In genomic region chr10:30825022-30825421, GRCh38 we compare ENCODE assay signal across 24 cellular contexts.
A peak's percentile ranks its signal among the peaks of the same experiment; 100 is the strongest.
DNase-seq lines count a peak whose midpoint lies in the region; ATAC-seq, FAIRE-seq and TF ChIP-seq lines count a peak whose summit lies in the region.
"Had no signal": no experiment of that assay in that cellular context is flagged by ENCODE, and none has a peak within 500 bp of the region (broad histone marks: within the 10 kb centered on the region; RNA-seq: fewer than 3 reads in every experiment).

No MANE protein-coding gene starts in this region.

- H2AFZ ChIP-seq in H1 (ENCODE audit: low read length), result no peak overlapping the region
- no peak overlapping the region for H2AFZ ChIP-seq in SK-N-SH (ENCODE audit: low read depth)

- H4K91ac ChIP-seq in H1 (replicated peaks; ENCODE audit: insufficient read length, low read length), result no peak overlapping the region

- no peak overlapping the region for H2BK5ac ChIP-seq in H1 (ENCODE audit: low read depth, low read length)

- TF ChIP-seq EP300 in H1 (IDR thresholded peaks at IDR 0.05; ENCODE audit: borderline replicate concordance in 1 of 2, low read depth in 2 of 2, low read length in 2 of 2) (no peak), sigmoid colon (IDR thresholded peaks at IDR 0.05) (no peak), SK-N-SH (IDR thresholded peaks at IDR 0.05; ENCODE audit: borderline replicate concordance in 1 of 2, low read depth in 1 of 2, low read length in 1 of 2) (no peak)

- H4K20me1 ChIP-seq in H1 (replicated peaks in 1 of 2; ENCODE audit: control insufficient read depth in 1 of 2, insufficient read depth in 2 of 2, low read length in 2 of 2) (no peaks in the 10 kb centered on the region), SK-N-SH (ENCODE audit: insufficient read depth) (no peaks in the 10 kb centered on the region)
- H4K20me1 ChIP-seq: BLaER1 treated with 17β-estradiol and CSF1 and Interleukin-3, amounts not matched to agents 10 nM and 100 nM had no signal

- peak overlapping the region; percentile 27; the same call in 1 of the 2 replicates for H2BK20ac ChIP-seq in H1 (ENCODE audit: low read length)

- H2BK12ac ChIP-seq in H1 (ENCODE audit: low read depth, low read length), result no peak overlapping the region

- no peak overlapping the region for H2BK120ac ChIP-seq in H1 (replicated peaks; ENCODE audit: low read depth, low read length)

- no peak overlapping the region for H3K56ac ChIP-seq in H1 (replicated peaks; ENCODE audit: insufficient read length, low read depth, low read length)

- H3K4me2 ChIP-seq in H1 (ENCODE audit: insufficient read depth in 1 of 2, low read depth in 2 of 2, low read length in 2 of 2), result no peak overlapping the region
- no peak overlapping the region for H3K4me2 ChIP-seq in SK-N-SH
- H3K4me2 ChIP-seq: A549; BLaER1 treated with 17β-estradiol and CSF1 and Interleukin-3, amounts not matched to agents 10 nM and 100 nM had no signal

- no peaks in the 10 kb centered on the region for H3K23me2 ChIP-seq in H1 (ENCODE audit: low read depth, low read length)

- no peak overlapping the region for H3K18ac ChIP-seq in H1 (ENCODE audit: extremely low read depth, low read length)

- DNase-seq in cardiac septum (ENCODE audit: low spot score), result peak; percentile 50
- DNase-seq in heart left ventricle, result no peak
- no peak for DNase-seq in H1 (ENCODE audit: low read depth in 1 of 2, low spot score in 2 of 2)
- peak; percentile 56 for DNase-seq in sigmoid colon
- DNase-seq in SK-N-SH, result no peak
- no peak for DNase-seq in DMS153 (lab: John Stamatoyannopoulos, UW)
- no peak for DNase-seq in CD1c-positive myeloid dendritic cell (ENCODE audit: extremely low spot score)
- DNase-seq: AML-193; Caco-2; Calu3; CD4-positive, CD25-positive, alpha-beta regulatory T cell; CD8-positive, alpha-beta T cell; DMS53; DMS79; DND-41; EL; GDM1 had no signal

- no peak overlapping the region for H3K9ac ChIP-seq in H1 (replicated peaks in 1 of 4; ENCODE audit: extremely low read depth in 1 of 4, low read depth in 3 of 4, low read length in 3 of 4)
- no peak overlapping the region for H3K9ac ChIP-seq in SK-N-SH
- H3K9ac ChIP-seq: BLaER1 treated with 17β-estradiol and CSF1 and Interleukin-3, amounts not matched to agents 10 nM and 100 nM had no signal

- 0 out of 2 replicates have a peak overlapping the region, but pooled peaks have one; percentile 17 for H2AK5ac ChIP-seq in H1 (ENCODE audit: low read depth, low read length)

- H3K79me2 ChIP-seq in H1 (ENCODE audit: control insufficient read depth in 1 of 2, insufficient read depth in 2 of 2, low read length in 2 of 2) (no peaks in the 10 kb centered on the region), SK-N-SH (ENCODE audit: insufficient read depth) (no peaks in the 10 kb centered on the region)

- no peak for ATAC-seq in heart left ventricle
- ATAC-seq: A549; CD8-positive, alpha-beta T cell; GM12878 had no signal

- peaks cover 18% of the 10 kb centered on the region for H3F3A ChIP-seq in SK-N-SH (replicated peaks; ENCODE audit: insufficient read depth)

- no peak overlapping the region for H3K14ac ChIP-seq in H1 (ENCODE audit: insufficient read length)

- TF ChIP-seq RAD21 in H1 (IDR thresholded peaks at IDR 0.05 in 1 of 2, conservative IDR thresholded peaks at IDR 0.05 in 1 of 2; ENCODE audit: low read depth in 2 of 2, low read length in 2 of 2), result no peak
- no peak for TF ChIP-seq RAD21 in SK-N-SH (IDR thresholded peaks at IDR 0.05; ENCODE audit: low read length)

- CTCF ChIA-PET in H1 (lab: Charles Lee; ENCODE audit: partially characterized antibody) (no interaction called here), SK-N-SH (lab: Yijun Ruan, JAX) (no interaction called here)

- H3K36me3 ChIP-seq in heart left ventricle (no peaks in the 10 kb centered on the region), H1 (ENCODE audit: control insufficient read depth in 2 of 4, insufficient read depth in 4 of 4, low read length in 3 of 4) (no peaks in the 10 kb centered on the region), sigmoid colon (no peaks in the 10 kb centered on the region), SK-N-SH (replicated peaks in 1 of 2; ENCODE audit: control insufficient read depth in 1 of 2, insufficient read depth in 2 of 2, low read length in 1 of 2) (no peaks in the 10 kb centered on the region)
- H3K36me3 ChIP-seq: BLaER1 treated with 17β-estradiol and CSF1 and Interleukin-3, amounts not matched to agents 10 nM and 100 nM had no signal

- FAIRE-seq in H1 (lab: Jason Lieb, UNC), result no peak
- FAIRE-seq: A549, D721Med, GM12878, GM12892 had no signal

- POLR2A ChIA-PET in H1 (lab: Charles Lee; ENCODE audit: partially characterized antibody), result no interaction called here
- POLR2A ChIA-PET in SK-N-SH (lab: Yijun Ruan, JAX), result no interaction called here

- TF ChIP-seq POLR2A in heart left ventricle (IDR thresholded peaks at IDR 0.05), result no peak
- TF ChIP-seq POLR2A in H1 (IDR thresholded peaks at IDR 0.05; ENCODE audit: control extremely low read depth in 1 of 2, low read depth in 2 of 2, low read length in 2 of 2), result no peak
- no peak for TF ChIP-seq POLR2A in sigmoid colon (IDR thresholded peaks at IDR 0.05)

- no peaks in the 10 kb centered on the region for H3K27me3 ChIP-seq in heart left ventricle
- H3K27me3 ChIP-seq in H1 (replicated peaks in 1 of 4; ENCODE audit: control insufficient read depth in 3 of 4, extremely low read depth in 1 of 4, insufficient read depth in 3 of 4, low read length in 3 of 4), result peaks cover 0 to 3% (median 0%) of the 10 kb centered on the region in 4 experiments; a peak in 2 of 7 replicates
- no peaks in the 10 kb centered on the region for H3K27me3 ChIP-seq in sigmoid colon
- no peaks in the 10 kb centered on the region for H3K27me3 ChIP-seq in SK-N-SH (ENCODE audit: insufficient read depth)
- H3K27me3 ChIP-seq: BLaER1 treated with 17β-estradiol and CSF1 and Interleukin-3, amounts not matched to agents 10 nM and 100 nM had no signal

- no peak overlapping the region for H4K5ac ChIP-seq in H1 (ENCODE audit: insufficient read length, low read depth, low read length)

- H3K27ac ChIP-seq in heart left ventricle, result no peak overlapping the region
- H3K27ac ChIP-seq in H1 (ENCODE audit: low read depth, low read length), result no peak overlapping the region
- no peak overlapping the region for H3K27ac ChIP-seq in sigmoid colon
- no peak overlapping the region for H3K27ac ChIP-seq in SK-N-SH (ENCODE audit: low read depth in 2 of 2, low read length in 1 of 2)
- H3K27ac ChIP-seq: 22Rv1; A549; BLaER1 treated with 17β-estradiol and CSF1 and Interleukin-3, amounts not matched to agents 10 nM and 100 nM; C4-2B had no signal

- H3K4ac ChIP-seq in H1 (replicated peaks; ENCODE audit: insufficient read length, low read depth, low read length), result no peak overlapping the region

- H3K4me3 ChIP-seq in heart left ventricle (no peak overlapping the region), H1 (ENCODE audit: extremely low read depth in 1 of 4, insufficient read depth in 2 of 4, low read depth in 3 of 4, low read length in 4 of 4) (no peak overlapping the region), sigmoid colon (no peak overlapping the region), SK-N-SH (ENCODE audit: low read depth in 2 of 2, low read length in 1 of 2) (no peak overlapping the region)
- H3K4me3 ChIP-seq: A549; BLaER1 treated with 17β-estradiol and CSF1 and Interleukin-3, amounts not matched to agents 10 nM and 100 nM; GM12878 had no signal

- intact Hi-C loops in cardiac septum (cut with DNase I) (no loop called here), heart left ventricle (cut with DNase I) (no loop called here), sigmoid colon (cut with DNase I) (no loop called here)

- no peak overlapping the region for H3K23ac ChIP-seq in H1 (ENCODE audit: insufficient read length)

- no peaks in the 10 kb centered on the region for H3K79me1 ChIP-seq in H1 (ENCODE audit: low read depth, low read length)

- no peak overlapping the region for H2BK15ac ChIP-seq in H1 (ENCODE audit: low read length)

- WGBS in heart left ventricle, 4 donors, result 83 to 98% (median 97%) methylated on average over 3 of the region's 3 CpGs
- WGBS in H1 (ENCODE audit: extremely low coverage in 1 of 2, insufficient coverage in 1 of 2, insufficient read length in 1 of 2, insufficient replicate concordance in 2 of 2, low coverage in 1 of 2, low lambda C conversion rate in 2 of 2, missing lambda C conversion rate in 1 of 2), 2 experiments, result 92% methylated on average over 3 of the region's 3 CpGs; no CpG with 5 or more reads in 1 of the 2 experiments
- 85 to 90% methylated on average over 3 of the region's 3 CpGs for WGBS in sigmoid colon, 2 donors
- WGBS in SK-N-SH (ENCODE audit: low lambda C conversion rate), result 72% methylated on average over 3 of the region's 3 CpGs

- no peak overlapping the region for H4K8ac ChIP-seq in H1 (ENCODE audit: extremely low read depth, insufficient read depth, low read length)

- H3K9me3 ChIP-seq in heart left ventricle (no peaks in the 10 kb centered on the region), H1 (ENCODE audit: insufficient read depth in 2 of 2, low read depth in 1 of 2, low read length in 1 of 2) (no peaks in the 10 kb centered on the region; a peak in 1 of 4 replicates), sigmoid colon (no peaks in the 10 kb centered on the region), SK-N-SH (no peaks in the 10 kb centered on the region)
- H3K9me3 ChIP-seq: A549; BLaER1 treated with 17β-estradiol and CSF1 and Interleukin-3, amounts not matched to agents 10 nM and 100 nM; Caco-2 had no signal

- H3K4me1 ChIP-seq in heart left ventricle, result peaks cover 0 to 36% (median 19%) of the 10 kb centered on the region in 12 donors
- H3K4me1 ChIP-seq in H1 (replicated peaks in 1 of 4; ENCODE audit: control insufficient read depth in 3 of 4, insufficient read depth in 4 of 4, low read length in 3 of 4), result peaks cover 0 to 1% (median 0%) of the 10 kb centered on the region in 4 experiments; a peak in 1 of 7 replicates
- peaks cover 0 to 39% (median 25%) of the 10 kb centered on the region in 4 donors for H3K4me1 ChIP-seq in sigmoid colon
- no peaks in the 10 kb centered on the region; a peak in 2 of 4 replicates for H3K4me1 ChIP-seq in SK-N-SH (ENCODE audit: control insufficient read depth in 1 of 2, insufficient read depth in 2 of 2, low read depth in 1 of 2, low read length in 1 of 2)
- H3K4me1 ChIP-seq: A549, Caco-2 had no signal

- TF ChIP-seq CTCF in heart left ventricle (IDR thresholded peaks at IDR 0.05), result no peak
- no peak for TF ChIP-seq CTCF in H1 (IDR thresholded peaks at IDR 0.05; ENCODE audit: control extremely low read depth in 1 of 3, insufficient read depth in 1 of 3, low read depth in 1 of 3, low read length in 3 of 3)
- no peak for TF ChIP-seq CTCF in sigmoid colon (IDR thresholded peaks at IDR 0.05)
- TF ChIP-seq CTCF in SK-N-SH (IDR thresholded peaks at IDR 0.05), result no peak

- no peaks in the 10 kb centered on the region for H3K9me2 ChIP-seq in SK-N-SH

TF ChIP-seq in H1, 55 proteins besides CTCF, POLR2A, EP300 and RAD21 (continues in another document):
- TF ChIP-seq CHD2 (IDR thresholded peaks at IDR 0.05; ENCODE audit: low read length), result no peak
- no peak for TF ChIP-seq RNF2 (IDR thresholded peaks at IDR 0.05; ENCODE audit: borderline replicate concordance, low read depth, low read length, missing control alignments, poor library complexity, severe bottlenecking)

TF ChIP-seq in SK-N-SH, 30 proteins besides CTCF, POLR2A, EP300 and RAD21 (continues in another document):
- TF ChIP-seq RFX5 (IDR thresholded peaks at IDR 0.05; ENCODE audit: low read length) (no peak), TEAD4 (IDR thresholded peaks at IDR 0.05; ENCODE audit: borderline replicate concordance, insufficient read depth) (no peak)

Comparison
In these comparisons a context has a peak if more than half of its experiments do, and no peak if none do; other contexts are left out.
1. DNase-seq: peak in cardiac septum (single experiment) and sigmoid colon (single experiment); none in heart left ventricle (0 of 5), H1 (0 of 2), SK-N-SH (single experiment), DMS153 (single experiment) and CD1c-positive myeloid dendritic cell (single experiment).